12 cellular contexts compared by ENCODE assay signal in the genomic region with DNA sequence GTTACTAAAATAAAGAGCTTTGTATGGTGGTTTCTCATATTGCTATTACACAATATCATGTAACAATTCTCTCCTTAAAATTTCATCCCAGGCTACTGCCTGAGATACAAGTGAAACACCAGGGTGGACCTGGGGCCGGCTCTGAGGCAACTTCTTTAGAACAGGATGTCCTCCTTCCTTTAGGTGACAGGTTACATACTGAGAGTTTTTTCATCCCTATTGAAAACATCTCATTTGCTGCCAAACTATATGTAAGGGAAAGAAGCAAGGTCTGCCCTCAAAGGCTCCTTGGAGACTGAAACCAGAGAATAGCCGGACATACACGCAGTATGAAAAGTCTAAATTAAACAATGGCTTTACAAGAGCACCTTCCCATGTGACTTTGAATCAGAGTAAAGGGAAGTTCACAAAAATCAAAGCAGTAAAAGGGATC.
DNase-seq lines count a peak whose midpoint lies in the region; ATAC-seq and TF ChIP-seq lines count a peak whose summit lies in the region.
"Had no signal": no experiment of that assay in that cellular context is flagged by ENCODE, and none has a peak within 500 bp of the region (broad histone marks: within the 10 kb centered on the region; RNA-seq: fewer than 3 reads in every experiment).

No MANE protein-coding gene starts in this region.

- no peak overlapping the region for H3K23ac ChIP-seq in IMR-90 (ENCODE audit: low read depth, low read length)
- H3K23ac ChIP-seq in mesenchymal stem cell (ENCODE audit: low read length in 2 of 2) = no peak overlapping the region

- no peak overlapping the region for H2AK9ac ChIP-seq in IMR-90 (replicated peaks; ENCODE audit: low read depth, low read length, poor library complexity)

- POLR2A ChIA-PET in IMR-90 (lab: Charles Lee; ENCODE audit: unreplicated experiment) = no interaction called here

- in situ Hi-C loops in IMR-90 (cut with MboI; ENCODE audit: low sequenced_read_pairs) = no loop called here

- H3K27me3 ChIP-seq in IMR-90 (ENCODE audit: control insufficient read depth, insufficient read depth, low read length) = no peaks in the 10 kb centered on the region
- H3K27me3 ChIP-seq in heart right ventricle = no peaks in the 10 kb centered on the region
- no peaks in the 10 kb centered on the region for H3K27me3 ChIP-seq in psoas muscle (ENCODE audit: insufficient read depth in 3 of 3, low read length in 2 of 3)
- no peaks in the 10 kb centered on the region for H3K27me3 ChIP-seq in mesenchymal stem cell (ENCODE audit: control insufficient read depth in 1 of 2, insufficient read depth in 1 of 2, low read length in 2 of 2)

- H3K18ac ChIP-seq in IMR-90 (ENCODE audit: low read depth, low read length) (no peak overlapping the region), mesenchymal stem cell (ENCODE audit: low read depth in 1 of 2, low read length in 2 of 2) (no peak overlapping the region)

- CTCF ChIA-PET in IMR-90 (lab: Yijun Ruan, JAX) = no interaction called here

- no peak overlapping the region for H3K27ac Mint-ChIP-seq in natural killer cell treated with Interleukin-12 subunit alpha and Interleukin-12 subunit beta and Interleukin-15 and Interleukin-18, amount 100 ng/mL, for 72 hours
- H3K27ac Mint-ChIP-seq: activated CD4-positive, alpha-beta memory T cell treated with anti-CD3 and anti-CD28 coated beads for 36 hours; activated naive CD4-positive, alpha-beta T cell treated with anti-CD3 and anti-CD28 coated beads, Interleukin-2, amount 10 ng/mL, durations not matched to agents 7 days and 5 days had no signal

- H3K56ac ChIP-seq in IMR-90 (ENCODE audit: extremely low read depth, insufficient read depth, low read length) = no peak overlapping the region

- WGBS in IMR-90 (ENCODE audit: extremely low coverage in 2 of 2, insufficient read length in 1 of 2), 2 experiments = no CpG with 5 or more reads among the region's 3 CpGs
- WGBS in heart right ventricle, 2 donors = 59 to 64% methylated on average over 3 of the region's 3 CpGs
- WGBS in psoas muscle, 3 donors = 45 to 78% (median 67%) methylated on average over 3 of the region's 3 CpGs
- WGBS in mesenchymal stem cell = 100% methylated on average over 2 of the region's 3 CpGs

- H3K9me3 Mint-ChIP-seq in natural killer cell treated with Interleukin-12 subunit alpha and Interleukin-12 subunit beta and Interleukin-15 and Interleukin-18, amount 100 ng/mL, for 72 hours = no peaks in the 10 kb centered on the region
- H3K9me3 Mint-ChIP-seq: activated CD4-positive, alpha-beta memory T cell treated with anti-CD3 and anti-CD28 coated beads for 36 hours; activated naive CD4-positive, alpha-beta T cell treated with anti-CD3 and anti-CD28 coated beads, Interleukin-2, amount 10 ng/mL, durations not matched to agents 7 days and 5 days had no signal

- no peak overlapping the region for H4K91ac ChIP-seq in IMR-90 (ENCODE audit: insufficient read depth, low read depth, low read length)
- no peak overlapping the region for H4K91ac ChIP-seq in mesenchymal stem cell (ENCODE audit: low read length)

- no peak overlapping the region for H2AFZ ChIP-seq in IMR-90 (replicated peaks; ENCODE audit: low read length, poor library complexity)
- H2AFZ ChIP-seq in mesenchymal stem cell (ENCODE audit: low read depth, low read length) = no peak overlapping the region

- no peak overlapping the region for H2AK5ac ChIP-seq in IMR-90 (ENCODE audit: low read depth, low read length)
- H2AK5ac ChIP-seq in mesenchymal stem cell (ENCODE audit: low read length, severe bottlenecking) = no peak overlapping the region

- no peaks in the 10 kb centered on the region for H3K36me3 Mint-ChIP-seq in natural killer cell treated with Interleukin-12 subunit alpha and Interleukin-12 subunit beta and Interleukin-15 and Interleukin-18, amount 100 ng/mL, for 72 hours
- H3K36me3 Mint-ChIP-seq: activated CD4-positive, alpha-beta memory T cell treated with anti-CD3 and anti-CD28 coated beads for 36 hours had no signal

- DNase-seq in IMR-90 = no peak
- DNase-seq in heart right ventricle = peak; percentile 32 to 43
- DNase-seq in psoas muscle = peak; percentile 20 to 46
- DNase-seq in activated effector memory CD4-positive, alpha-beta T cell treated with anti-CD3 and anti-CD28 coated beads, Interleukin-2, amount 50 U/mL, for 16 hours = no peak
- no peak for DNase-seq in natural killer cell treated with Interleukin-12 subunit alpha and Interleukin-12 subunit beta and Interleukin-15 and Interleukin-18, amount 100 ng/mL, for 72 hours (ENCODE audit: low spot score)
- no peak for DNase-seq in erythroblast (lab: John Stamatoyannopoulos, UW)
- DNase-seq in mesenchymal stem cell = no peak
- DNase-seq: activated CD4-positive, alpha-beta memory T cell treated with anti-CD3 and anti-CD28 coated beads for 36 hours; activated naive CD4-positive, alpha-beta T cell treated with anti-CD3 and anti-CD28 coated beads, Interleukin-2, amount 10 ng/mL, durations not matched to agents 7 days and 5 days; hypothalamus; NCI-H82 had no signal

- H3K4me3 ChIP-seq in IMR-90 (ENCODE audit: insufficient read depth, low read depth, low read length) = no peak overlapping the region
- H3K4me3 ChIP-seq in heart right ventricle = no peak overlapping the region
- no peak overlapping the region for H3K4me3 ChIP-seq in psoas muscle
- H3K4me3 ChIP-seq in mesenchymal stem cell (ENCODE audit: insufficient read depth in 1 of 2, low read depth in 1 of 2, low read length in 2 of 2) = no peak overlapping the region

- no TSS peak for BruUV-seq in IMR-90 (replicated peaks; lab: Mats Ljungman, UMichigan)

- no peak overlapping the region for H3K4ac ChIP-seq in IMR-90 (ENCODE audit: low read depth, low read length)
- no peak overlapping the region for H3K4ac ChIP-seq in mesenchymal stem cell (ENCODE audit: low read depth in 1 of 2, low read length in 2 of 2)

- no peak overlapping the region for H3K27ac ChIP-seq in IMR-90 (ENCODE audit: insufficient read depth, low read length)
- peak overlapping the region; percentile 84 for H3K27ac ChIP-seq in VCaP
- H3K27ac ChIP-seq in heart right ventricle = peak overlapping the region; percentile 4 to 86 (median 57)
- peak overlapping the region; percentile 41 for H3K27ac ChIP-seq in psoas muscle
- H3K27ac ChIP-seq in mesenchymal stem cell (ENCODE audit: low read length, poor library complexity, severe bottlenecking) = no peak overlapping the region

- no peak overlapping the region for H3K14ac ChIP-seq in IMR-90 (replicated peaks; ENCODE audit: low read depth, low read length)
- H3K14ac ChIP-seq in mesenchymal stem cell (ENCODE audit: low read length in 2 of 2) = no peak overlapping the region

- H4K8ac ChIP-seq in IMR-90 (ENCODE audit: low read depth in 2 of 2, low read length in 2 of 2) (no peak overlapping the region), mesenchymal stem cell (ENCODE audit: low read length) (no peak overlapping the region)

- intact Hi-C loops in IMR-90 (cut with micrococcal nuclease) (no loop called here), heart right ventricle (cut with DNase I) (loop anchor here in 5 of 10 donors (5.0 to 10.0 kb wide), 5 partner anchors 35 to 158 kb away; partner anchors contain the start of gene DUSP6 (in 1 of the 5)), psoas muscle (cut with DNase I) (loop anchor here in 1 of 2 donors (2.0 to 5.0 kb wide), 2 partner anchors 50 to 134 kb away; no protein-coding TSS in a partner anchor)

- no peak overlapping the region for H2BK20ac ChIP-seq in IMR-90 (ENCODE audit: low read depth, low read length)

- H3K4me1 ChIP-seq in IMR-90 (ENCODE audit: control insufficient read depth, insufficient read depth, low read length) = peaks cover 7% of the 10 kb centered on the region
- H3K4me1 ChIP-seq in heart right ventricle = peaks cover 0 to 49% (median 12%) of the 10 kb centered on the region in 9 donors
- H3K4me1 ChIP-seq in psoas muscle = peaks cover 14% of the 10 kb centered on the region
- no peaks in the 10 kb centered on the region for H3K4me1 ChIP-seq in mesenchymal stem cell (ENCODE audit: control insufficient read depth, insufficient read depth, low read depth, low read length)

- H3K4me3 Mint-ChIP-seq in natural killer cell treated with Interleukin-12 subunit alpha and Interleukin-12 subunit beta and Interleukin-15 and Interleukin-18, amount 100 ng/mL, for 72 hours = no peak overlapping the region
- H3K4me3 Mint-ChIP-seq: activated CD4-positive, alpha-beta memory T cell treated with anti-CD3 and anti-CD28 coated beads for 36 hours; activated naive CD4-positive, alpha-beta T cell treated with anti-CD3 and anti-CD28 coated beads, Interleukin-2, amount 10 ng/mL, durations not matched to agents 7 days and 5 days had no signal

- H2BK5ac ChIP-seq in IMR-90 (ENCODE audit: low read depth, low read length, poor library complexity, severe bottlenecking) = no peak overlapping the region
- no peak overlapping the region for H2BK5ac ChIP-seq in mesenchymal stem cell (ENCODE audit: low read depth, low read length, poor library complexity, severe bottlenecking)

- no peaks in the 10 kb centered on the region for H3K9me1 ChIP-seq in IMR-90 (ENCODE audit: insufficient read depth, low read length)

- TF ChIP-seq POLR2A in IMR-90 (IDR thresholded peaks at IDR 0.05; ENCODE audit: low read depth, low read length) (no peak), erythroblast (IDR thresholded peaks at IDR 0.05; ENCODE audit: low read length) (no peak)

- H3K9ac ChIP-seq in IMR-90 (ENCODE audit: low read depth, low read length) (no peak overlapping the region), mesenchymal stem cell (ENCODE audit: low read length) (no peak overlapping the region)

- H2BK15ac ChIP-seq in IMR-90 (ENCODE audit: low read depth, low read length) = peak overlapping the region; percentile 11; the same call in 1 of the 3 replicates
- H2BK15ac ChIP-seq in mesenchymal stem cell (ENCODE audit: low read depth, poor library complexity, severe bottlenecking) = no peak overlapping the region

- no peak for TF ChIP-seq RAD21 in IMR-90 (IDR thresholded peaks at IDR 0.05; ENCODE audit: low read length)

- peaks cover 0 to 4% of the 10 kb centered on the region in 2 donors for H3K27me3 Mint-ChIP-seq in natural killer cell treated with Interleukin-12 subunit alpha and Interleukin-12 subunit beta and Interleukin-15 and Interleukin-18, amount 100 ng/mL, for 72 hours
- H3K27me3 Mint-ChIP-seq: activated CD4-positive, alpha-beta memory T cell treated with anti-CD3 and anti-CD28 coated beads for 36 hours had no signal

- no peak for TF ChIP-seq CTCF in IMR-90 (conservative IDR thresholded peaks at IDR 0.05; ENCODE audit: low read depth, low read length)
- TF ChIP-seq CTCF in VCaP (conservative IDR thresholded peaks at IDR 0.05) = no peak
- no peak for TF ChIP-seq CTCF in heart right ventricle (IDR thresholded peaks at IDR 0.05)
- no peak for TF ChIP-seq CTCF in psoas muscle (IDR thresholded peaks at IDR 0.05)

- no peak overlapping the region for H3K4me2 ChIP-seq in IMR-90 (ENCODE audit: low read depth, low read length)
- no peak overlapping the region for H3K4me2 ChIP-seq in mesenchymal stem cell (ENCODE audit: low read length, poor library complexity, severe bottlenecking)

- H4K20me1 ChIP-seq in IMR-90 (ENCODE audit: insufficient read depth, low read length) = no peaks in the 10 kb centered on the region

- H3K36me3 ChIP-seq in IMR-90 (ENCODE audit: control insufficient read depth, insufficient read depth, low read length) = no peaks in the 10 kb centered on the region
- H3K36me3 ChIP-seq in heart right ventricle = no peaks in the 10 kb centered on the region
- H3K36me3 ChIP-seq in psoas muscle (ENCODE audit: insufficient read depth in 1 of 2, low read depth in 1 of 2) = no peaks in the 10 kb centered on the region
- no peaks in the 10 kb centered on the region for H3K36me3 ChIP-seq in mesenchymal stem cell (ENCODE audit: control insufficient read depth in 1 of 2, insufficient read depth in 2 of 2, low read depth in 1 of 2, low read length in 2 of 2)

- peaks cover 15 to 23% of the 10 kb centered on the region in 2 donors for H3K4me1 Mint-ChIP-seq in natural killer cell treated with Interleukin-12 subunit alpha and Interleukin-12 subunit beta and Interleukin-15 and Interleukin-18, amount 100 ng/mL, for 72 hours (ENCODE audit: low read depth in 2 of 2)

- H3K79me1 ChIP-seq in IMR-90 (ENCODE audit: low read depth in 1 of 2, low read length in 2 of 2) (no peaks in the 10 kb centered on the region), mesenchymal stem cell (replicated peaks; ENCODE audit: low read length, poor library complexity, severe bottlenecking) (no peaks in the 10 kb centered on the region)

- ATAC-seq in IMR-90 (ENCODE audit: low read depth) (no peak), heart right ventricle (peak; percentile 77 to 96 (median 95)), psoas muscle (peak; percentile 28 to 76 (median 56))
- ATAC-seq in natural killer cell treated with Interleukin-12 subunit alpha and Interleukin-12 subunit beta and Interleukin-15 and Interleukin-18, amount 100 ng/mL, for 72 hours = no peak

- H3K9me3 ChIP-seq in IMR-90 (ENCODE audit: control insufficient read depth, insufficient read depth, low read length) = no peaks in the 10 kb centered on the region
- H3K9me3 ChIP-seq in heart right ventricle = no peaks in the 10 kb centered on the region
- no peaks in the 10 kb centered on the region for H3K9me3 ChIP-seq in psoas muscle
- H3K9me3 ChIP-seq in mesenchymal stem cell (ENCODE audit: control insufficient read depth, low read length) = no peaks in the 10 kb centered on the region

- dilution Hi-C loops in IMR-90 (cut with HindIII; ENCODE audit: low sequenced_read_pairs, unreplicated experiment) = no loop called here

- H2BK120ac ChIP-seq in IMR-90 (ENCODE audit: low read depth, low read length) (no peak overlapping the region), mesenchymal stem cell (ENCODE audit: low read depth, low read length) (no peak overlapping the region)

- H4K5ac ChIP-seq in IMR-90 (ENCODE audit: low read depth, low read length) = no peak overlapping the region

- H2BK12ac ChIP-seq in mesenchymal stem cell (ENCODE audit: low read length in 2 of 2) = no peak overlapping the region

Comparison
In these comparisons a context has a peak if more than half of its experiments do, and no peak if none do; other contexts are left out.
1. ATAC-seq: peak in heart right ventricle (8 of 8) and psoas muscle (4 of 4); none in IMR-90 (single experiment) and natural killer cell treated with Interleukin-12 subunit alpha and Interleukin-12 subunit beta and Interleukin-15 and Interleukin-18, amount 100 ng/mL, for 72 hours (0 of 2).
2. DNase-seq: peak in heart right ventricle (2 of 2) and psoas muscle (2 of 2); none in IMR-90 (single experiment), activated effector memory CD4-positive, alpha-beta T cell treated with anti-CD3 and anti-CD28 coated beads, Interleukin-2, amount 50 U/mL, for 16 hours (single experiment), natural killer cell treated with Interleukin-12 subunit alpha and Interleukin-12 subunit beta and Interleukin-15 and Interleukin-18, amount 100 ng/mL, for 72 hours (single experiment), erythroblast (0 of 2) and mesenchymal stem cell (single experiment).
3. H3K27ac ChIP-seq: peak in VCaP (single experiment), heart right ventricle (10 of 10) and psoas muscle (single experiment); none in IMR-90 (single experiment) and mesenchymal stem cell (single experiment).